In the genomic region with DNA sequence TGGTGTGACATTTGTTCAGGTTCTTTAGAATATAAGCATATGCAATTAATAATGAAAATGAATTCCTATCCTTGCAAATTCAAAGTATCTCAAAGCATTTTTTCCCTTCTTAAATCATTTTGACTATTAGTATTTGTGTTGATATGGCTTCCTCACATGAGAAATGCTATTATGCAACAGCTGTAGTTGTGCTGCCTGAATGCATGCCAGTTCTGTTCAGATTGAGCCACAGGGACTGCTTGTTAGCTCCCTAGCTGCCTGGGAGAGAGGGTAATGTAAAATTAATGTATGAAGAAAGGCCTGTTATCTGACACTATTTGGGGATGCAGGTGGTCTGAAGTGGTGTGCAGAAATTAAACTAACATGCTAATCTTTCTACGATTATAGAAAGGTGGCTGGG, we compare ENCODE assay signal across 10 cellular contexts. TPM values are rescaled to one million over a fixed set of nuclear protein-coding genes. Genes with fewer than 3 reads are reported as not detected.
DNase-seq lines count a peak whose midpoint lies in the region; ATAC-seq and TF ChIP-seq lines count a peak whose summit lies in the region.
"Had no signal": no experiment of that assay in that cellular context is flagged by ENCODE, and none has a peak within 500 bp of the region (broad histone marks: within the 10 kb centered on the region; RNA-seq: fewer than 3 reads in every experiment).

No MANE protein-coding gene starts in this region.

- H4K20me1 ChIP-seq in smooth muscle cell (ENCODE audit: low read depth) = peaks cover 48% of the 10 kb centered on the region

- no peak overlapping the region for H3K4me3 Mint-ChIP-seq in activated naive CD8-positive, alpha-beta T cell treated with anti-CD3 and anti-CD28 coated beads, Interleukin-2, amount 50 U/mL, for 24 hours

- no peaks in the 10 kb centered on the region for H3K27me3 ChIP-seq in smooth muscle cell (ENCODE audit: low read depth)

- no peak overlapping the region for H3K4me3 ChIP-seq in smooth muscle cell
- H3K4me3 ChIP-seq: skin epidermis had no signal

- peaks cover 13% of the 10 kb centered on the region for H3K4me1 Mint-ChIP-seq in activated naive CD8-positive, alpha-beta T cell treated with anti-CD3 and anti-CD28 coated beads, Interleukin-2, amount 50 U/mL, for 24 hours

- H3K9me3 Mint-ChIP-seq in activated naive CD8-positive, alpha-beta T cell treated with anti-CD3 and anti-CD28 coated beads, Interleukin-2, amount 50 U/mL, for 24 hours = no peaks in the 10 kb centered on the region

- no peak overlapping the region for H3K9ac ChIP-seq in smooth muscle cell (ENCODE audit: low read depth)

- H3K27me3 Mint-ChIP-seq in activated naive CD8-positive, alpha-beta T cell treated with anti-CD3 and anti-CD28 coated beads, Interleukin-2, amount 50 U/mL, for 24 hours = no peaks in the 10 kb centered on the region

- WGBS in smooth muscle cell (ENCODE audit: low lambda C conversion rate) = 0% methylated on average over 1 of the region's 1 CpG

- no peak overlapping the region for H2AFZ ChIP-seq in smooth muscle cell (ENCODE audit: low read depth)

- H3K36me3 Mint-ChIP-seq in activated naive CD8-positive, alpha-beta T cell treated with anti-CD3 and anti-CD28 coated beads, Interleukin-2, amount 50 U/mL, for 24 hours (ENCODE audit: low read depth) = no peaks in the 10 kb centered on the region

- intact Hi-C loops in Right ventricle myocardium superior (cut with DNase I) = no loop called here

- H3K4me1 ChIP-seq in smooth muscle cell (ENCODE audit: low read depth) = peaks cover 64% of the 10 kb centered on the region

- peak overlapping the region; percentile 80 for H3K27ac ChIP-seq in smooth muscle cell (ENCODE audit: low read depth)

- peak overlapping the region; percentile 70 for H3K4me2 ChIP-seq in smooth muscle cell

- peaks cover 52% of the 10 kb centered on the region for H3K79me2 ChIP-seq in smooth muscle cell (ENCODE audit: low read depth)

- peaks cover 10% of the 10 kb centered on the region for H3F3A ChIP-seq in smooth muscle cell (ENCODE audit: low read depth)

- ATAC-seq in Right ventricle myocardium superior (ENCODE audit: poor library complexity) = peak; percentile 91
- no peak for ATAC-seq in activated naive CD8-positive, alpha-beta T cell treated with anti-CD3 and anti-CD28 coated beads, Interleukin-2, amount 50 U/mL, for 24 hours
- no peak for ATAC-seq in GM18511 (IDR thresholded peaks at IDR 0.05; ENCODE audit: unreplicated experiment)
- ATAC-seq in GM19397 (IDR thresholded peaks at IDR 0.05; ENCODE audit: unreplicated experiment) = no peak

- H3K36me3 ChIP-seq in smooth muscle cell (ENCODE audit: low read depth) = no peaks in the 10 kb centered on the region

- H3K27ac Mint-ChIP-seq in activated naive CD8-positive, alpha-beta T cell treated with anti-CD3 and anti-CD28 coated beads, Interleukin-2, amount 50 U/mL, for 24 hours = no peak overlapping the region

- no peak for TF ChIP-seq CTCF in smooth muscle cell (IDR thresholded peaks at IDR 0.05; ENCODE audit: borderline replicate concordance, insufficient read depth, poor library complexity, severe bottlenecking)

- H3K9me3 ChIP-seq in smooth muscle cell (replicated peaks; ENCODE audit: low read depth) = no peaks in the 10 kb centered on the region

- peak; percentile 53 for DNase-seq in GM04503 (ENCODE audit: low read depth)
- peak; percentile 51 for DNase-seq in NOMO-1 treated with DMSO at 0.1 percent for 48 hours (lab: John Stamatoyannopoulos, UW; ENCODE audit: unreplicated experiment)
- DNase-seq in Right ventricle myocardium superior = peak; percentile 59
- no peak for DNase-seq in smooth muscle cell (lab: John Stamatoyannopoulos, UW; ENCODE audit: unreplicated experiment)
- no peak for DNase-seq in ecto neural progenitor cell (ENCODE audit: low spot score)
- DNase-seq in activated naive CD8-positive, alpha-beta T cell treated with anti-CD3 and anti-CD28 coated beads, Interleukin-2, amount 50 U/mL, for 24 hours = no peak
- DNase-seq: activated CD8-positive, alpha-beta memory T cell treated with anti-CD3 and anti-CD28 coated beads, Interleukin-2, amount 50 U/mL, for 4 hours had no signal

RNA-seq across cellular contexts. Expression of a gene that starts 45.5 kb away (rescaled TPM):
- total RNA-seq in Right ventricle myocardium superior = 4.2 TPM
- total RNA-seq in smooth muscle cell = 19.2 and 20.8 TPM in 2 replicates
- polyA plus RNA-seq in smooth muscle cell = 12.8 and 12.9 TPM in 2 replicates

Comparison
In these comparisons a context has a peak if more than half of its experiments do, and no peak if none do; other contexts are left out.
1. DNase-seq: peak in GM04503 (single experiment), NOMO-1 treated with DMSO at 0.1 percent for 48 hours (single experiment) and Right ventricle myocardium superior (single experiment); none in smooth muscle cell (single experiment), ecto neural progenitor cell (single experiment) and activated naive CD8-positive, alpha-beta T cell treated with anti-CD3 and anti-CD28 coated beads, Interleukin-2, amount 50 U/mL, for 24 hours (single experiment).